10 cellular contexts compared by ENCODE assay signal in the genomic region with DNA sequence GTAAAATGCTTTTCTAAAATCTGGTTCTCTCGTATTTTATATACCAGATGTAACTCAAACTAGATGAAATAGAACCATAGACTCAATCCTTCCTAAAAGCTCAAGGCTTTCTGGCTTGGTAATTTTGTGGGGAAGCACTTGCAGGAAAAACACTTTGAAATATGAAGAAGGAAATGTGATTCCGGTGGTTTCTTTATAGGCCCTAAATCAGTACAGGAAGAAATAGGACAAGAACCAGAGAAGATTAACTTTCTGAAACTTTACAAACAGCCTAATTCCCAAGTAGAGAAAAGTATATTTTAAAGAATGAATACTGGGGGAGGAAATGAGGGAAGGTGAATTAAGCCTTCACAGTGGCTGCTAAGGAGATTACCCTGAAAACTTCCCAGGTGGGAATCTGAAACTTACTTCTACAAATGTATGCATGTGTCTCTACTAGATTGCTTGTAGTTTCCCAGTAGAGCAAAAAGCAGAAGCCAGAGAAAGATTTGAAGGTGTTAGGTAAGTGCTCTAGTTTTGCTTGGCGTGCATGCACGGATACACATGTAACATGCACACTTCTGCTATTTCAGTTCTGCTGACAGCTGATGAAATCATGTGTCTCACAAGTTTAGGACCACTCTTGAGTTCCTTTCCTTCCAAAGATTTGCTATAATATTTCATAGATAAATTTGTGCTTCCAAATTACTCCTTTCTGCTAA.
A peak's percentile ranks its signal among the peaks of the same experiment; 100 is the strongest.
DNase-seq lines count a peak whose midpoint lies in the region; ATAC-seq and TF ChIP-seq lines count a peak whose summit lies in the region.
"Had no signal": no experiment of that assay in that cellular context is flagged by ENCODE, and none has a peak within 500 bp of the region (broad histone marks: within the 10 kb centered on the region; RNA-seq: fewer than 3 reads in every experiment).

No MANE protein-coding gene starts in this region.

- H3K9me3 ChIP-seq in HUES48 (ENCODE audit: control insufficient read depth, insufficient read depth, low read length) (no peaks in the 10 kb centered on the region), hepatocyte (ENCODE audit: low read depth) (no peaks in the 10 kb centered on the region), WERI-Rb-1 (ENCODE audit: severe bottlenecking) (no peaks in the 10 kb centered on the region)

- H3K27ac ChIP-seq in HUES48 (ENCODE audit: low read depth, low read length): peak overlapping the region; percentile 24
- peak overlapping the region; percentile 61 for H3K27ac ChIP-seq in hepatocyte
- H3K27ac ChIP-seq in WERI-Rb-1: no peak overlapping the region

- no peaks in the 10 kb centered on the region for H3K9me3 Mint-ChIP-seq in activated T-cell treated with anti-CD3 and anti-CD28 coated beads, Interleukin-2, amount 50 U/mL, for 4 hours

- H3K79me2 ChIP-seq in hepatocyte: peaks cover 98% of the 10 kb centered on the region

- no peak overlapping the region for H3K4me3 Mint-ChIP-seq in activated T-cell treated with anti-CD3 and anti-CD28 coated beads, Interleukin-2, amount 50 U/mL, for 4 hours

- H4K20me1 ChIP-seq in hepatocyte (ENCODE audit: insufficient read depth, poor library complexity, severe bottlenecking): peaks cover 34% of the 10 kb centered on the region

- DNase-seq in GM12865 (ENCODE audit: low read depth) (peak; percentile 91), hepatocyte (ENCODE audit: low spot score) (no peak), WERI-Rb-1 (no peak), foreskin melanocyte (no peak), superior temporal gyrus (ENCODE audit: extremely low spot score) (no peak)
- DNase-seq in activated T-cell treated with anti-CD3 and anti-CD28 coated beads, Interleukin-2, amount 50 U/mL, for 4 hours: no peak
- DNase-seq: DND-41; stimulated activated CD4-positive, alpha-beta T cell treated with anti-CD3 and anti-CD28 coated beads, Interleukin-4, amount 100 ng/mL, for 1 hour had no signal

- H3K27me3 Mint-ChIP-seq in activated T-cell treated with anti-CD3 and anti-CD28 coated beads, Interleukin-2, amount 50 U/mL, for 4 hours (ENCODE audit: low read depth): no peaks in the 10 kb centered on the region

- peak; percentile 87 for ATAC-seq in GM21576 (IDR thresholded peaks at IDR 0.05; ENCODE audit: unreplicated experiment)
- ATAC-seq in activated T-cell treated with anti-CD3 and anti-CD28 coated beads, Interleukin-2, amount 50 U/mL, for 4 hours: no peak

- TF ChIP-seq CTCF in GM12865 (IDR thresholded peaks at IDR 0.05; ENCODE audit: insufficient read depth, low read depth, low read length, missing control alignments): no peak
- TF ChIP-seq CTCF in hepatocyte (IDR thresholded peaks at IDR 0.05; ENCODE audit: poor library complexity): no peak
- no peak for TF ChIP-seq CTCF in WERI-Rb-1 (IDR thresholded peaks at IDR 0.05; ENCODE audit: low read depth, low read length)

- no peak overlapping the region for H3K9ac ChIP-seq in HUES48 (ENCODE audit: low read depth, low read length)

- 66% methylated on average over 4 of the region's 4 CpGs for WGBS in hepatocyte (ENCODE audit: low lambda C conversion rate, missing lambda C conversion rate)

- H3K27me3 ChIP-seq in HUES48 (ENCODE audit: control insufficient read depth, insufficient read depth, low read length) (no peaks in the 10 kb centered on the region), hepatocyte (no peaks in the 10 kb centered on the region), WERI-Rb-1 (ENCODE audit: insufficient read depth, low read depth, severe bottlenecking) (no peaks in the 10 kb centered on the region)

- H2AFZ ChIP-seq in hepatocyte: no peak overlapping the region

- H3K9me2 ChIP-seq in hepatocyte (replicated peaks; ENCODE audit: insufficient read depth): no peaks in the 10 kb centered on the region

- H3K36me3 ChIP-seq in HUES48 (ENCODE audit: control insufficient read depth, insufficient read depth, low read length) (no peaks in the 10 kb centered on the region), hepatocyte (replicated peaks; ENCODE audit: insufficient read depth, low read depth) (no peaks in the 10 kb centered on the region), WERI-Rb-1 (no peaks in the 10 kb centered on the region)

- H3K4me1 ChIP-seq in HUES48 (ENCODE audit: control insufficient read depth, insufficient read depth, low read length): peaks cover 59% of the 10 kb centered on the region
- peaks cover 40% of the 10 kb centered on the region for H3K4me1 ChIP-seq in hepatocyte (ENCODE audit: insufficient read depth)

- H3K4me3 ChIP-seq in GM12865 (ENCODE audit: low read depth, low read length) (no peak overlapping the region; the same call in 1 of the 2 replicates), HUES48 (ENCODE audit: low read depth, low read length) (no peak overlapping the region), hepatocyte (no peak overlapping the region), WERI-Rb-1 (ENCODE audit: low read depth, low read length) (no peak overlapping the region)

- peak overlapping the region; percentile 49 for H3K4me2 ChIP-seq in hepatocyte

- H3K4me1 Mint-ChIP-seq in activated T-cell treated with anti-CD3 and anti-CD28 coated beads, Interleukin-2, amount 50 U/mL, for 4 hours (ENCODE audit: low read depth): peaks cover 54% of the 10 kb centered on the region

- H3K36me3 Mint-ChIP-seq in activated T-cell treated with anti-CD3 and anti-CD28 coated beads, Interleukin-2, amount 50 U/mL, for 4 hours (ENCODE audit: insufficient read depth): peaks cover 8% of the 10 kb centered on the region
